34 cellular contexts compared by ENCODE assay signal in the genomic region with DNA sequence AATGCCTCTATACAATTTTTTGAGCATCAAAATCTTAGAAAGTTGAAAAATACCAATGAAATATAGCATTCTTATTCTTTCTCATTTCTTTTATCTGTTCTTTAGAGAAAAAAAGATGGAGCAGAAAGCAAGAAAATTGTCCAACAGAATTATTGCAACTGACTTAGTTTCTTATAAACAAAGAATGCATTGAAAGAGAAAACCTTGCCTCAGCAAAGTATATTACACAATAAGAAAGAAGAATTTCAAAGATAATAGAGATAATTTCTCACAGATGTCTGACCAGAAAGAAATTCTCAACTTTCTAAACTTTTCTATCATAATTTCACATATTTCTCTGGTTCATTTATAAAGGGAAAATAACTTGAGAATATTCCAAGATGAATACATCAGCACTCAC. TPM values are rescaled to one million over a fixed set of nuclear protein-coding genes. Genes with fewer than 3 reads are reported as not detected.
"Had no signal": no experiment of that assay in that cellular context is flagged by ENCODE, and none has a peak within 500 bp of the region (broad histone marks: within the 10 kb centered on the region; RNA-seq: fewer than 3 reads in every experiment).

No MANE protein-coding gene starts in this region.

- H3K4me3 ChIP-seq: adrenal gland, breast epithelium had no signal

- H3K9me3 ChIP-seq: adrenal gland, breast epithelium, SK-N-SH had no signal

- H3K9ac ChIP-seq: SK-N-SH had no signal

- ATAC-seq: activated T-cell treated with anti-CD3 and anti-CD28 coated beads, Interleukin-2, amount 50 U/mL, for 72 hours; Panc1; Right ventricle myocardium inferior had no signal

- H3K36me3 ChIP-seq: adrenal gland, breast epithelium had no signal

- H3K27ac ChIP-seq: adrenal gland, VCaP had no signal

- DNase-seq: activated CD4-positive, alpha-beta memory T cell treated with anti-CD3 and anti-CD28 coated beads for 36 hours; activated CD4-positive, alpha-beta T cell treated with anti-CD3 and anti-CD28 coated beads, Interleukin-2, amount 10 ng/mL, durations not matched to agents 7 days and 5 days; activated CD4-positive, CD25-positive, alpha-beta regulatory T cell; activated CD8-positive, alpha-beta memory T cell treated with anti-CD3 and anti-CD28 coated beads for 24 hours; activated gamma-delta T cell treated with Interleukin-2 at 50 U/mL for 16 hours; activated naive CD4-positive, alpha-beta T cell treated with anti-CD3 and anti-CD28 coated beads, Interleukin-2, amount 10 ng/mL, durations not matched to agents 7 days and 5 days; activated naive CD8-positive, alpha-beta T cell treated with anti-CD3 and anti-CD28 coated beads for 36 hours; activated T-cell treated with anti-CD3 and anti-CD28 coated beads, Interleukin-2, amount 50 U/mL, for 72 hours; adrenal gland; aorta; central memory CD4-positive, alpha-beta T cell; NCI-H1092; NCI-H1417; NCI-H1694; NCI-H2029; NCI-H2107; NCI-H2171 treated with DMSO at 0.1 percent for 48 hours; NCI-H226; NCI-H510A; NCI-H526 treated with DMSO at 0.1 percent for 48 hours; NCI-H82; NK-92 treated with Interleukin-12 subunit alpha and Interleukin-12 subunit beta, amount 100 ng/mL, for 24 hours; OCI-M1; RPMI8226; SK-N-SH; T-helper 1 cell had no signal

- H3K4me2 ChIP-seq: SK-N-SH had no signal

- H3K27me3 ChIP-seq: adrenal gland, breast epithelium had no signal

- H3K4me1 ChIP-seq: adrenal gland, breast epithelium had no signal

- H3K9me2 ChIP-seq: SK-N-SH had no signal

RNA-seq across cellular contexts. Expression of a gene that starts 47.0 kb away (rescaled TPM):
- total RNA-seq: activated CD4-positive, alpha-beta memory T cell treated with anti-CD3 and anti-CD28 coated beads for 36 hours; activated CD4-positive, alpha-beta T cell treated with anti-CD3 and anti-CD28 coated beads, Interleukin-2, amount 10 ng/mL, durations not matched to agents 7 days and 5 days; activated naive CD8-positive, alpha-beta T cell treated with anti-CD3 and anti-CD28 coated beads for 36 hours; activated T-cell treated with anti-CD3 and anti-CD28 coated beads, Interleukin-2, amount 50 U/mL, for 72 hours; activated T-helper 2 cell treated with anti-CD3 and anti-CD28 coated beads, Interferon-gamma antibody, Interleukin-2, Interleukin-4, amounts not matched to agents 10 μg/mL and 5 μg/mL and 100 μg/mL, durations not matched to agents 14 hours and 24 hours and 36 hours; adrenal gland; breast epithelium; chondrocyte; MCF 10A; Right ventricle myocardium inferior; T-helper 2 cell treated with Interferon-gamma antibody and Interleukin-4, amounts not matched to agents 100 ng/mL and 5 ng/mL, for 36 hours had no signal
- polyA plus RNA-seq: adrenal gland, aorta, SK-N-SH had no signal
